ENCODE assay signal across 28 cellular contexts in genomic region chr6:135234492-135234780, GRCh38.
"Had no signal": no experiment of that assay in that cellular context is flagged by ENCODE, and none has a peak within 500 bp of the region (broad histone marks: within the 10 kb centered on the region; RNA-seq: fewer than 3 reads in every experiment).

No MANE protein-coding gene starts in this region.

- H3K27ac ChIP-seq: esophagus muscularis mucosa, foreskin keratinocyte, heart left ventricle, neural progenitor cell, spleen, suprapubic skin, tibial artery had no signal

- H3K4me1 ChIP-seq: foreskin keratinocyte, neural progenitor cell, spleen, suprapubic skin, tibial artery had no signal

- H3K36me3 ChIP-seq: esophagus muscularis mucosa, heart left ventricle, neural progenitor cell, spleen, suprapubic skin, tibial artery had no signal

- H3K4me3 Mint-ChIP-seq: activated B cell treated with CpG ODN at 0.5 μM for 24 hours; activated CD8-positive, alpha-beta T cell treated with anti-CD3 and anti-CD28 coated beads for 36 hours; activated naive CD8-positive, alpha-beta T cell; activated T-cell treated with anti-CD3 and anti-CD28 coated beads, Interleukin-2, amount 50 U/mL, for 72 hours; central memory CD8-positive, alpha-beta T cell; dendritic cell treated with granulocyte-macrophage colony-stimulating factor and Interleukin-4, amounts not matched to agents 40 ng/mL and 50 ng/mL, for 4 days; endodermal cell; immature natural killer cell; memory B cell; naive thymus-derived CD4-positive, alpha-beta T cell; neural progenitor cell; T-helper 1 cell treated with Interleukin-12 subunit alpha and Interleukin-12 subunit beta and Interleukin-4 antibody, amounts not matched to agents 30 μg/mL and 1 μg/mL, for 36 hours had no signal

- H3K27me3 Mint-ChIP-seq: central memory CD8-positive, alpha-beta T cell; memory B cell had no signal

- H3K9me3 Mint-ChIP-seq: activated B cell treated with CpG ODN at 0.5 μM for 24 hours; activated CD8-positive, alpha-beta T cell treated with anti-CD3 and anti-CD28 coated beads for 36 hours; activated T-cell treated with anti-CD3 and anti-CD28 coated beads, Interleukin-2, amount 50 U/mL, for 72 hours; central memory CD8-positive, alpha-beta T cell; dendritic cell treated with granulocyte-macrophage colony-stimulating factor and Interleukin-4, amounts not matched to agents 40 ng/mL and 50 ng/mL, for 4 days; endodermal cell; immature natural killer cell; memory B cell; T-helper 1 cell treated with Interleukin-12 subunit alpha and Interleukin-12 subunit beta and Interleukin-4 antibody, amounts not matched to agents 30 μg/mL and 1 μg/mL, for 36 hours had no signal

- H3K4me1 Mint-ChIP-seq: immature natural killer cell, memory B cell had no signal

- H3K27me3 ChIP-seq: esophagus muscularis mucosa, foreskin keratinocyte, neural progenitor cell, spleen, suprapubic skin, tibial artery had no signal

- DNase-seq: activated B cell treated with CpG ODN at 0.5 μM for 24 hours; activated CD4-positive, alpha-beta T cell treated with anti-CD3 and anti-CD28 coated beads, Interleukin-2, amount 50 U/mL, for 1 hour; activated CD8-positive, alpha-beta T cell treated with anti-CD3 and anti-CD28 coated beads for 36 hours; activated effector memory CD4-positive, alpha-beta T cell treated with Interleukin-2 at 50 U/mL for 16 hours; activated naive CD4-positive, alpha-beta T cell treated with Interleukin-2 at 50 U/mL for 16 hours; activated T-cell treated with anti-CD3 and anti-CD28 coated beads for 4 hours; activated T-cell treated with anti-CD3 and anti-CD28 coated beads, Interleukin-2, amount 50 U/mL, for 72 hours; endodermal cell; foreskin keratinocyte; heart left ventricle; hypothalamus; immature natural killer cell; kidney; midbrain; naive thymus-derived CD4-positive, alpha-beta T cell; occipital lobe; right cardiac atrium; spleen; stimulated activated naive CD4-positive, alpha-beta T cell; tibial artery had no signal

- H3K36me3 Mint-ChIP-seq: activated naive CD8-positive, alpha-beta T cell; immature natural killer cell; memory B cell; naive thymus-derived CD4-positive, alpha-beta T cell; neural progenitor cell had no signal

- H3K4me2 ChIP-seq: neural progenitor cell had no signal

- H3K4me3 ChIP-seq: esophagus muscularis mucosa, heart left ventricle, neural progenitor cell, spleen, suprapubic skin, tibial artery had no signal

- H3K9ac ChIP-seq: neural progenitor cell had no signal

- H3K9me3 ChIP-seq: esophagus muscularis mucosa, heart left ventricle, spleen, suprapubic skin, tibial artery had no signal

- H3K27ac Mint-ChIP-seq: activated B cell treated with CpG ODN at 0.5 μM for 24 hours; activated CD8-positive, alpha-beta T cell treated with anti-CD3 and anti-CD28 coated beads for 36 hours; activated naive CD8-positive, alpha-beta T cell; activated T-cell treated with anti-CD3 and anti-CD28 coated beads, Interleukin-2, amount 50 U/mL, for 72 hours; dendritic cell treated with granulocyte-macrophage colony-stimulating factor and Interleukin-4, amounts not matched to agents 40 ng/mL and 50 ng/mL, for 4 days; endodermal cell; immature natural killer cell; memory B cell; neural progenitor cell; T-helper 1 cell treated with Interleukin-12 subunit alpha and Interleukin-12 subunit beta and Interleukin-4 antibody, amounts not matched to agents 30 μg/mL and 1 μg/mL, for 36 hours had no signal
